In genomic region chr20:2509468-2509781, GRCh38 we compare ENCODE assay signal across 8 cellular contexts. TPM values are rescaled to one million over a fixed set of nuclear protein-coding genes. Genes with fewer than 3 reads are reported as not detected.
DNase-seq lines count a peak whose midpoint lies in the region; ATAC-seq, FAIRE-seq and TF ChIP-seq lines count a peak whose summit lies in the region.

No MANE protein-coding gene starts in this region.

- TF ChIP-seq POLR2A in gastroesophageal sphincter (IDR thresholded peaks at IDR 0.05) (no peak), gastrocnemius medialis (IDR thresholded peaks at IDR 0.05) (no peak)

- in situ Hi-C loops in gastrocnemius medialis (cut with MboI; ENCODE audit: low sequenced_read_pairs in 4 of 4) = no loop called here

- no peak for TF ChIP-seq CTCF in GM12875 (IDR thresholded peaks at IDR 0.05; ENCODE audit: borderline replicate concordance, insufficient read depth, low read depth, low read length)
- TF ChIP-seq CTCF in VCaP (conservative IDR thresholded peaks at IDR 0.05) = no peak
- no peak for TF ChIP-seq CTCF in gastroesophageal sphincter (IDR thresholded peaks at IDR 0.05)
- no peak for TF ChIP-seq CTCF in gastrocnemius medialis (IDR thresholded peaks at IDR 0.05 in 4 of 5, conservative IDR thresholded peaks at IDR 0.05 in 1 of 5)

- H3K27ac ChIP-seq in VCaP = peak overlapping the region; percentile 88
- peak overlapping the region; percentile 31 to 89 (median 88) for H3K27ac ChIP-seq in gastroesophageal sphincter
- peak overlapping the region; percentile 90 to 98 (median 92) for H3K27ac ChIP-seq in gastrocnemius medialis

- no peak for TF ChIP-seq EP300 in gastroesophageal sphincter (IDR thresholded peaks at IDR 0.05)

- H3K4me3 ChIP-seq in GM12875 (ENCODE audit: low read depth, low read length) = peak overlapping the region; percentile 72
- peak overlapping the region; percentile 65 to 70 for H3K4me3 ChIP-seq in gastroesophageal sphincter
- peak overlapping the region; percentile 75 to 90 (median 82) for H3K4me3 ChIP-seq in gastrocnemius medialis

- 32 to 68% methylated on average over 2 to 4 of the region's 9 CpGs for WGBS in gastroesophageal sphincter (ENCODE audit: low coverage in 1 of 2), 2 donors

- H3K27me3 ChIP-seq in gastroesophageal sphincter (no peaks in the 10 kb centered on the region), gastrocnemius medialis (peaks cover 0 to 4% (median 0%) of the 10 kb centered on the region in 3 donors)

- H3K36me3 ChIP-seq in gastroesophageal sphincter (no peaks in the 10 kb centered on the region), gastrocnemius medialis (no peaks in the 10 kb centered on the region)

- DNase-seq in gastrocnemius medialis (peak in 1 of 2 donors; percentile 16), RCC 7860 (ENCODE audit: low spot score) (no peak), cerebellar nuclear complex (lab: John Stamatoyannopoulos, UW) (no peak), A172 (ENCODE audit: low spot score) (no peak)

- intact Hi-C loops in gastrocnemius medialis (cut with DNase I; ENCODE audit: low total_unique reads) = no loop called here

- peaks cover 0 to 23% (median 10%) of the 10 kb centered on the region in 3 donors for H3K4me1 ChIP-seq in gastroesophageal sphincter
- peaks cover 14 to 17% of the 10 kb centered on the region in 2 donors for H3K4me1 ChIP-seq in gastrocnemius medialis

- ATAC-seq in gastroesophageal sphincter (no peak), gastrocnemius medialis (no peak), HG02840 (IDR thresholded peaks at IDR 0.05; ENCODE audit: low FRiP score, unreplicated experiment) (no peak)

- FAIRE-seq in RCC 7860 (lab: Jason Lieb, UNC) = no peak

- H3K9me3 ChIP-seq in gastroesophageal sphincter = no peaks in the 10 kb centered on the region
- no peaks in the 10 kb centered on the region for H3K9me3 ChIP-seq in gastrocnemius medialis

RNA-seq across cellular contexts. Expression of gene ZNF343, which starts 0.7 kb away (rescaled TPM):
- total RNA-seq in gastroesophageal sphincter = 10 to 100 TPM; 10.3 to 16.8 (median 12.5) TPM
- 10 to 100 TPM in 3 of 4 donors, 1 to 10 TPM in 1; 6.1 to 14.3 (median 12.7) TPM for total RNA-seq in gastrocnemius medialis
- 8.5 and 9.5 TPM in 2 replicates for total RNA-seq in A172 (2014; rRNA removed; shearing (Covaris generic))

RNA-seq across cellular contexts. Expression of gene TMC2, which starts 26.9 kb away (rescaled TPM):
- total RNA-seq in gastroesophageal sphincter (under 1 TPM in 2 of 4 donors, not detected in 2; 0.15 to 0.35 TPM), gastrocnemius medialis (under 1 TPM in 2 of 4 donors, not detected in 2; 0.10 TPM)
- not detected in 2 replicates for total RNA-seq in A172 (2014; rRNA removed; shearing (Covaris generic))

RNA-seq across cellular contexts. Expression of gene SNRPB, which starts 38.8 kb away (rescaled TPM):
- total RNA-seq in gastroesophageal sphincter (100 to 1,000 TPM; 154 to 212 (median 204) TPM), gastrocnemius medialis (100 to 1,000 TPM; 131 to 209 (median 190) TPM)
- total RNA-seq in A172 (2014; rRNA removed; shearing (Covaris generic)) = 787 and 874 TPM in 2 replicates
